ENCODE assay signal across 1 cellular context in genomic region chr7:2190531-2190930, GRCh38.
TF ChIP-seq lines count a peak whose summit lies in the region.

No MANE protein-coding gene starts in this region.

TF ChIP-seq in SK-N-SH, 30 proteins besides CTCF, POLR2A, EP300 and RAD21 (continued from another document):
- TF ChIP-seq, protein P1, sequence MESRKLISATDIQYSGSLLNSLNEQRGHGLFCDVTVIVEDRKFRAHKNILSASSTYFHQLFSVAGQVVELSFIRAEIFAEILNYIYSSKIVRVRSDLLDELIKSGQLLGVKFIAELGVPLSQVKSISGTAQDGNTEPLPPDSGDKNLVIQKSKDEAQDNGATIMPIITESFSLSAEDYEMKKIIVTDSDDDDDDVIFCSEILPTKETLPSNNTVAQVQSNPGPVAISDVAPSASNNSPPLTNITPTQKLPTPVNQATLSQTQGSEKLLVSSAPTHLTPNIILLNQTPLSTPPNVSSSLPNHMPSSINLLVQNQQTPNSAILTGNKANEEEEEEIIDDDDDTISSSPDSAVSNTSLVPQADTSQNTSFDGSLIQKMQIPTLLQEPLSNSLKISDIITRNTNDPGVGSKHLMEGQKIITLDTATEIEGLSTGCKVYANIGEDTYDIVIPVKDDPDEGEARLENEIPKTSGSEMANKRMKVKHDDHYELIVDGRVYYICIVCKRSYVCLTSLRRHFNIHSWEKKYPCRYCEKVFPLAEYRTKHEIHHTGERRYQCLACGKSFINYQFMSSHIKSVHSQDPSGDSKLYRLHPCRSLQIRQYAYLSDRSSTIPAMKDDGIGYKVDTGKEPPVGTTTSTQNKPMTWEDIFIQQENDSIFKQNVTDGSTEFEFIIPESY (IDR thresholded peaks at IDR 0.05; ENCODE audit: borderline replicate concordance, low read depth) = no peak
- TF ChIP-seq, protein P2, sequence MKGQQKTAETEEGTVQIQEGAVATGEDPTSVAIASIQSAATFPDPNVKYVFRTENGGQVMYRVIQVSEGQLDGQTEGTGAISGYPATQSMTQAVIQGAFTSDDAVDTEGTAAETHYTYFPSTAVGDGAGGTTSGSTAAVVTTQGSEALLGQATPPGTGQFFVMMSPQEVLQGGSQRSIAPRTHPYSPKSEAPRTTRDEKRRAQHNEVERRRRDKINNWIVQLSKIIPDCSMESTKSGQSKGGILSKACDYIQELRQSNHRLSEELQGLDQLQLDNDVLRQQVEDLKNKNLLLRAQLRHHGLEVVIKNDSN (IDR thresholded peaks at IDR 0.05; ENCODE audit: borderline replicate concordance, low read depth) = no peak
- no peak for TF ChIP-seq TAF1 (IDR thresholded peaks at IDR 0.05; ENCODE audit: borderline replicate concordance, low read depth, low read length)
